Comparison of ENCODE assay signal across 22 cellular contexts in genomic region chr2:239951825-239952224, GRCh38.
"Had no signal": no experiment of that assay in that cellular context is flagged by ENCODE, and none has a peak within 500 bp of the region (broad histone marks: within the 10 kb centered on the region; RNA-seq: fewer than 3 reads in every experiment).

No MANE protein-coding gene starts in this region.

- H2AFZ ChIP-seq: parathyroid adenoma had no signal

- H3K9me3 Mint-ChIP-seq: activated B cell treated with CpG ODN at 0.5 μM for 24 hours; activated naive CD4-positive, alpha-beta T cell treated with anti-CD3 and anti-CD28 coated beads for 36 hours; activated naive CD8-positive, alpha-beta T cell treated with anti-CD3 and anti-CD28 coated beads, Interleukin-2, amount 10 ng/mL, durations not matched to agents 7 days and 5 days; activated T-cell treated with anti-CD3 and anti-CD28 coated beads, Interleukin-2, amount 50 U/mL, for 72 hours; memory B cell; nephron; stimulated activated naive CD8-positive, alpha-beta T cell treated with anti-CD3 and anti-CD28 coated beads, Interleukin-15, Interleukin-2, amounts not matched to agents 100 ng/mL and 50 ng/mL, for 24 hours; T-helper 1 cell treated with Interleukin-12 subunit alpha and Interleukin-12 subunit beta and Interleukin-4 antibody, amounts not matched to agents 30 μg/mL and 1 μg/mL, for 36 hours had no signal

- H3K27me3 ChIP-seq: heart left ventricle, tibial nerve, uterus had no signal

- DNase-seq: activated B cell treated with CpG ODN at 0.5 μM for 24 hours; activated CD4-positive, alpha-beta T cell treated with anti-CD3 and anti-CD28 coated beads for 4 hours; activated CD4-positive, alpha-beta T cell treated with anti-CD3 and anti-CD28 coated beads, Interleukin-2, amount 50 U/mL, for 48 hours; activated effector memory CD4-positive, alpha-beta T cell treated with Interleukin-2 at 50 U/mL for 16 hours; activated naive CD4-positive, alpha-beta T cell treated with anti-CD3 and anti-CD28 coated beads for 36 hours; activated naive CD8-positive, alpha-beta T cell treated with anti-CD3 and anti-CD28 coated beads, Interleukin-2, amount 10 ng/mL, durations not matched to agents 7 days and 5 days; activated T-cell treated with anti-CD3 and anti-CD28 coated beads, Interleukin-2, amount 50 U/mL, for 72 hours; amniotic stem cell; cerebellar nuclear complex; cortex of kidney; islet precursor cell; stimulated activated CD4-positive, alpha-beta T cell treated with anti-CD3 and anti-CD28 coated beads, Interleukin-4, amount 100 ng/mL, for 24 hours; T1000; uterus had no signal

- H3K4me1 Mint-ChIP-seq: activated B cell treated with CpG ODN at 0.5 μM for 24 hours; activated naive CD8-positive, alpha-beta T cell treated with anti-CD3 and anti-CD28 coated beads, Interleukin-2, amount 10 ng/mL, durations not matched to agents 7 days and 5 days; memory B cell had no signal

- H3K36me3 ChIP-seq: uterus had no signal

- H3K27ac ChIP-seq: epithelial cell of prostate, parathyroid adenoma had no signal

- H3K4me3 ChIP-seq: heart left ventricle, tibial nerve, uterus had no signal

- ATAC-seq: activated T-cell treated with anti-CD3 and anti-CD28 coated beads, Interleukin-2, amount 50 U/mL, for 72 hours had no signal

- H3K4me3 Mint-ChIP-seq: activated B cell treated with CpG ODN at 0.5 μM for 24 hours; activated naive CD4-positive, alpha-beta T cell treated with anti-CD3 and anti-CD28 coated beads for 36 hours; activated naive CD8-positive, alpha-beta T cell treated with anti-CD3 and anti-CD28 coated beads, Interleukin-2, amount 10 ng/mL, durations not matched to agents 7 days and 5 days; activated T-cell treated with anti-CD3 and anti-CD28 coated beads, Interleukin-2, amount 50 U/mL, for 72 hours; memory B cell; nephron; stimulated activated naive CD8-positive, alpha-beta T cell treated with anti-CD3 and anti-CD28 coated beads, Interleukin-15, Interleukin-2, amounts not matched to agents 100 ng/mL and 50 ng/mL, for 24 hours; T-helper 1 cell treated with Interleukin-12 subunit alpha and Interleukin-12 subunit beta and Interleukin-4 antibody, amounts not matched to agents 30 μg/mL and 1 μg/mL, for 36 hours had no signal

- H3K79me2 ChIP-seq: parathyroid adenoma had no signal

- H3K27me3 Mint-ChIP-seq: activated B cell treated with CpG ODN at 0.5 μM for 24 hours; activated naive CD8-positive, alpha-beta T cell treated with anti-CD3 and anti-CD28 coated beads, Interleukin-2, amount 10 ng/mL, durations not matched to agents 7 days and 5 days; memory B cell; stimulated activated naive CD8-positive, alpha-beta T cell treated with anti-CD3 and anti-CD28 coated beads, Interleukin-15, Interleukin-2, amounts not matched to agents 100 ng/mL and 50 ng/mL, for 24 hours had no signal

- H3K4me1 ChIP-seq: parathyroid adenoma had no signal

- H3K27ac Mint-ChIP-seq: activated B cell treated with CpG ODN at 0.5 μM for 24 hours; activated naive CD4-positive, alpha-beta T cell treated with anti-CD3 and anti-CD28 coated beads for 36 hours; activated naive CD8-positive, alpha-beta T cell treated with anti-CD3 and anti-CD28 coated beads, Interleukin-2, amount 10 ng/mL, durations not matched to agents 7 days and 5 days; activated T-cell treated with anti-CD3 and anti-CD28 coated beads, Interleukin-2, amount 50 U/mL, for 72 hours; memory B cell; nephron; stimulated activated naive CD8-positive, alpha-beta T cell treated with anti-CD3 and anti-CD28 coated beads, Interleukin-15, Interleukin-2, amounts not matched to agents 100 ng/mL and 50 ng/mL, for 24 hours; T-helper 1 cell treated with Interleukin-12 subunit alpha and Interleukin-12 subunit beta and Interleukin-4 antibody, amounts not matched to agents 30 μg/mL and 1 μg/mL, for 36 hours had no signal

- H3K9me3 ChIP-seq: heart left ventricle, tibial nerve, uterus had no signal

- H3K36me3 Mint-ChIP-seq: activated naive CD8-positive, alpha-beta T cell treated with anti-CD3 and anti-CD28 coated beads, Interleukin-2, amount 10 ng/mL, durations not matched to agents 7 days and 5 days had no signal
